In the genomic region with DNA sequence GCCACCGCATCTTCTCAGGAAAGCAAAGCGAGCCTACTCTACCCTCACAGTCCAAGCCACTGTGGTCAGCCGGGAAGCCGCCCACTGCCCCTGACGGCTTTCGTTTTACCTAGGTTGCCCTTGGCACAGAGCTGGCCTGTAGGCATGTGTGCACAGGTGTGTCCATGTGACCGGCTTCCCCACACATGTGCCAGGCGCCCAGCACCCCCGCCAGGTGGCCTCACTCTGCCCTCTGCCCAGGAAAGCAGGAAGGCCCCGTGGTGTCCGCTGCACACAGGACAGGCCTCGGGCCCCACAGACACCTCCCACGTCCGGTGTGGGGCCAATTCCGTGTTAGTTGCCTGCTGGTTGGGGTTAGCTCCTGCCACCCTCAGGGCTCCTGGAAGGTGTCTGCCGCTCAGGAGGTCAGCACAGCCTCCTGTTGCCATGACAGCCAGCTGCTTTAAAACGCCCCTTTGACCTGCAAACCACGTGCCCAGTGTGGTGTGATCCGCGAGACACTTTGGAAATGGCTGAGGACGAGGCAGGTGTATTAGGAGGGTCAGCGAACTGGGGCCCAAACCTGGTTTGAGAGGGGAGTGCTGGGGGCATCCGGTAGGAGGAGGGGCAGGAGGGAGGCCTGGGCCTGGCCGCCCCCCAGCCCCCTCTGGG, we compare ENCODE assay signal across 27 cellular contexts. TPM values are rescaled to one million over a fixed set of nuclear protein-coding genes. Genes with fewer than 3 reads are reported as not detected.
DNase-seq lines count a peak whose midpoint lies in the region; ATAC-seq and TF ChIP-seq lines count a peak whose summit lies in the region.
"Had no signal": no experiment of that assay in that cellular context is flagged by ENCODE, and none has a peak within 500 bp of the region (broad histone marks: within the 10 kb centered on the region; RNA-seq: fewer than 3 reads in every experiment).

No MANE protein-coding gene starts in this region.

- H3K9me3 Mint-ChIP-seq in activated naive CD8-positive, alpha-beta T cell treated with anti-CD3 and anti-CD28 coated beads for 36 hours: no peaks in the 10 kb centered on the region
- H3K9me3 Mint-ChIP-seq: activated naive CD8-positive, alpha-beta T cell treated with anti-CD3 and anti-CD28 coated beads, Interleukin-2, amount 50 U/mL, for 24 hours; memory B cell; naive B cell had no signal

- TF ChIP-seq POLR2A in right lobe of liver (IDR thresholded peaks at IDR 0.05): no peak
- no peak for TF ChIP-seq POLR2A in stomach (IDR thresholded peaks at IDR 0.05)

- H3K4me1 Mint-ChIP-seq in activated naive CD8-positive, alpha-beta T cell treated with anti-CD3 and anti-CD28 coated beads for 36 hours: no peaks in the 10 kb centered on the region
- H3K4me1 Mint-ChIP-seq: activated naive CD8-positive, alpha-beta T cell treated with anti-CD3 and anti-CD28 coated beads, Interleukin-2, amount 50 U/mL, for 24 hours; brain; memory B cell had no signal

- H3K4me3 ChIP-seq in LNCaP clone FGC (ENCODE audit: low read depth, low read length) (peak overlapping the region; percentile 9), right lobe of liver (no peak overlapping the region), stomach (peak overlapping the region in 2 of 4 donors; percentile 5)
- H3K4me3 ChIP-seq: GM12878 had no signal

- H3K27ac Mint-ChIP-seq in activated naive CD8-positive, alpha-beta T cell treated with anti-CD3 and anti-CD28 coated beads for 36 hours: no peak overlapping the region
- H3K27ac Mint-ChIP-seq: activated CD8-positive, alpha-beta T cell treated with anti-CD3 and anti-CD28 coated beads, Interleukin-2, amount 10 ng/mL, durations not matched to agents 7 days and 5 days; activated naive CD8-positive, alpha-beta T cell treated with anti-CD3 and anti-CD28 coated beads, Interleukin-2, amount 50 U/mL, for 24 hours; brain; memory B cell; naive B cell had no signal

- H3K36me3 ChIP-seq in right lobe of liver (no peaks in the 10 kb centered on the region), stomach (peaks cover 0 to 75% (median 69%) of the 10 kb centered on the region in 4 donors)

- H3K27ac ChIP-seq in cingulate gyrus (ENCODE audit: low read depth, low read length) (peak overlapping the region; percentile 69), right lobe of liver (no peak overlapping the region), stomach (peak overlapping the region; percentile 51 to 82 (median 70))
- H3K27ac ChIP-seq: HL-60 had no signal

- WGBS in right lobe of liver (ENCODE audit: insufficient coverage, low coverage, low lambda C conversion rate, missing lambda C conversion rate): 30% methylated on average over 2 of the region's 24 CpGs
- WGBS in stomach, 5 donors: 47 to 61% (median 51%) methylated on average over 10 to 24 of the region's 24 CpGs

- peaks cover 24% of the 10 kb centered on the region for H3K36me3 Mint-ChIP-seq in activated naive CD8-positive, alpha-beta T cell treated with anti-CD3 and anti-CD28 coated beads for 36 hours

- TF ChIP-seq CTCF in LNCaP clone FGC (IDR thresholded peaks at IDR 0.05; ENCODE audit: control insufficient read depth, extremely low read depth, insufficient read depth): peak; percentile 42
- peak in 2 of 4 donors; percentile 17 to 18 for TF ChIP-seq CTCF in right lobe of liver (IDR thresholded peaks at IDR 0.05)
- peak in 3 of 7 experiments; percentile 2 to 35 (median 24) for TF ChIP-seq CTCF in stomach (IDR thresholded peaks at IDR 0.05)

- intact Hi-C loops in right lobe of liver (cut with DNase I) (no loop called here), stomach (cut with DNase I; ENCODE audit: low total_unique reads) (no loop called here)

- ATAC-seq in right lobe of liver (peak; percentile 85 to 89 (median 88)), HG03439 (IDR thresholded peaks at IDR 0.05; ENCODE audit: unreplicated experiment) (no peak)
- ATAC-seq: activated CD8-positive, alpha-beta T cell treated with anti-CD3 and anti-CD28 coated beads, Interleukin-2, amount 10 ng/mL, durations not matched to agents 7 days and 5 days; activated naive CD8-positive, alpha-beta T cell treated with anti-CD3 and anti-CD28 coated beads, Interleukin-2, amount 50 U/mL, for 24 hours; GM12878; stimulated activated naive CD8-positive, alpha-beta T cell treated with anti-CD3 and anti-CD28 coated beads, Interleukin-15, Interleukin-2, amounts not matched to agents 100 U/mL and 50 U/mL, for 24 hours had no signal

- H3K4me1 ChIP-seq in right lobe of liver (peaks cover 0 to 6% (median 2%) of the 10 kb centered on the region in 4 donors), stomach (peaks cover 0 to 27% (median 22%) of the 10 kb centered on the region in 4 donors)

- H3K9me3 ChIP-seq in right lobe of liver: no peaks in the 10 kb centered on the region
- H3K9me3 ChIP-seq in stomach: no peaks in the 10 kb centered on the region

- no peak for TF ChIP-seq EP300 in stomach (IDR thresholded peaks at IDR 0.05)

- peak; percentile 92 for DNase-seq in LNCaP clone FGC (ENCODE audit: low read depth)
- DNase-seq in right lobe of liver: peak; percentile 74 to 85 (median 82)
- peak; percentile 92 for DNase-seq in stomach
- no peak for DNase-seq in NCI-H345 (lab: John Stamatoyannopoulos, UW)
- DNase-seq in hepatic stellate cell (ENCODE audit: low spot score): no peak
- no peak for DNase-seq in activated naive CD8-positive, alpha-beta T cell treated with anti-CD3 and anti-CD28 coated beads for 36 hours
- DNase-seq: activated CD8-positive, alpha-beta T cell treated with anti-CD3 and anti-CD28 coated beads, Interleukin-2, amount 10 ng/mL, durations not matched to agents 7 days and 5 days; activated effector memory CD4-positive, alpha-beta T cell treated with Interleukin-2 at 50 U/mL for 16 hours; activated naive CD8-positive, alpha-beta T cell treated with anti-CD3 and anti-CD28 coated beads, Interleukin-2, amount 50 U/mL, for 24 hours; activated T-cell treated with anti-CD3 and anti-CD28 coated beads for 4 hours; effector memory CD4-positive, alpha-beta T cell; erythroblast; foreskin melanocyte; hypothalamus; naive B cell; NCI-H1105 treated with DMSO at 0.1 percent for 48 hours; NCI-H2029 treated with DMSO at 0.1 percent for 48 hours; occipital lobe; stimulated activated CD4-positive, alpha-beta T cell treated with anti-CD3 and anti-CD28 coated beads, Interleukin-12 subunit alpha, Interleukin-12 subunit beta, amount 100 ng/mL, for 4 hours; stimulated activated naive CD8-positive, alpha-beta T cell treated with anti-CD3 and anti-CD28 coated beads, Interleukin-15, Interleukin-2, amounts not matched to agents 100 U/mL and 50 U/mL, for 24 hours; trophoblast cell had no signal

- H3K27me3 ChIP-seq in right lobe of liver (no peaks in the 10 kb centered on the region), stomach (no peaks in the 10 kb centered on the region)

- H3K4me3 Mint-ChIP-seq in activated naive CD8-positive, alpha-beta T cell treated with anti-CD3 and anti-CD28 coated beads for 36 hours: no peak overlapping the region
- H3K4me3 Mint-ChIP-seq: activated CD8-positive, alpha-beta T cell treated with anti-CD3 and anti-CD28 coated beads, Interleukin-2, amount 10 ng/mL, durations not matched to agents 7 days and 5 days; activated naive CD8-positive, alpha-beta T cell treated with anti-CD3 and anti-CD28 coated beads, Interleukin-2, amount 50 U/mL, for 24 hours; brain; memory B cell; naive B cell had no signal

- H3K27me3 Mint-ChIP-seq in activated naive CD8-positive, alpha-beta T cell treated with anti-CD3 and anti-CD28 coated beads for 36 hours: no peaks in the 10 kb centered on the region
- H3K27me3 Mint-ChIP-seq: activated naive CD8-positive, alpha-beta T cell treated with anti-CD3 and anti-CD28 coated beads, Interleukin-2, amount 50 U/mL, for 24 hours; brain; memory B cell; naive B cell had no signal

RNA-seq across cellular contexts. Expression of gene TPPP, which starts 28.7 kb away (rescaled TPM):
- total RNA-seq in right lobe of liver (1 to 10 TPM; 1.9 to 4.3 (median 2.4) TPM), stomach (10 to 100 TPM in 1 of 5 donors, 1 to 10 TPM in 4; 2.4 to 11.0 (median 5.2) TPM)
- 1 to 10 TPM; 1.2 to 1.7 (median 1.3) TPM for polyA plus RNA-seq in stomach
- under 1 TPM in 1 of 2 experiments, not detected in 1; 0.08 TPM for total RNA-seq in activated naive CD8-positive, alpha-beta T cell treated with anti-CD3 and anti-CD28 coated beads for 36 hours

RNA-seq across cellular contexts. Expression of gene CEP72, which starts 52.3 kb away (rescaled TPM):
- 1 to 10 TPM; 3.4 to 6.0 (median 4.2) TPM for total RNA-seq in right lobe of liver
- total RNA-seq in stomach: 10 to 100 TPM in 1 of 5 donors, 1 to 10 TPM in 3, under 1 TPM in 1; 0.14 to 11.1 (median 2.2) TPM
- polyA plus RNA-seq in stomach: 1 to 10 TPM in 2 of 3 donors, under 1 TPM in 1; 0.46 to 3.6 (median 2.1) TPM
- total RNA-seq in activated naive CD8-positive, alpha-beta T cell treated with anti-CD3 and anti-CD28 coated beads for 36 hours: 10 to 100 TPM; 21.9 to 23.8 TPM

Comparison
In these comparisons a context has a peak if more than half of its experiments do, and no peak if none do; other contexts are left out.
1. DNase-seq: peak in LNCaP clone FGC (single experiment), right lobe of liver (3 of 3) and stomach (single experiment); none in NCI-H345 (single experiment), hepatic stellate cell (single experiment) and activated naive CD8-positive, alpha-beta T cell treated with anti-CD3 and anti-CD28 coated beads for 36 hours (single experiment).
2. H3K27ac ChIP-seq: peak in cingulate gyrus (single experiment) and stomach (5 of 5); none in right lobe of liver (0 of 3).